In the genomic region with DNA sequence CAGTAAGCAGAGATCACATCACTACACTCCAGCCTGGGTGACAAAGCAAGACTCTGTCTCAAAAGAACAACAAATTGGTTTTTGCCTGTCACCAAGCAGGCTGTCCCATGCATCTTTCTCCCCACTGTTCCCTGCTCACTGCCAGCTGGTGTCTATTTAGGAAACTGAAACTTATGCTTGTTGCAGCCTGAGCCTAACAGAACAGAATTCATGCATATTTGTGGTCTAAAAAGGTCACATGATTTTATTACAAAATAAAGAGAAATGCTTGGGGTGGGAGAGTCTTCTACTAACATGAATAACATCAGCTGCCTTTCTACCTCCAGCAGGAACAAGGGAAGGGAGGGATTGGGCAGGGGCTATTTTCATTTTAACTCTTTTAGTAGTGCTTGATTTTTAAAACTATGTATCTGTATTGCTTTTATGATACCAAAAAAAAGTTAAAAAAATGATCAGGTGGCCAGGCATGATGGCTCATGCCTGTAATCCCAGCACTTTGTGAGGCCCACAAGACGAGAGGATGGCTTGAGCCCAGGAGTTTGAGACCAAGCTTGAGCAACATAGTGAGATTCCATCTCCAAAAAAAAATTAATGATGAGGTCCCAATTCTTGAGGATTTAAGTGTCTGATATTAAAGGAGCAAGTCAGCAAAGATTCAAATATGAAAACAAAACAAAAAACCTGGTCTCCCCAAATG, we compare ENCODE assay signal across 8 cellular contexts. TPM values are rescaled to one million over a fixed set of nuclear protein-coding genes. Genes with fewer than 3 reads are reported as not detected.
DNase-seq lines count a peak whose midpoint lies in the region; ATAC-seq and TF ChIP-seq lines count a peak whose summit lies in the region.

No MANE protein-coding gene starts in this region.

- peaks cover 25 to 26% of the 10 kb centered on the region in 2 donors for H3K36me3 ChIP-seq in ascending aorta

- no peaks in the 10 kb centered on the region for H3K9me3 Mint-ChIP-seq in stimulated activated memory B cell treated with anti-CD40 and anti-IgM and Interleukin-4, amounts not matched to agents 10 μg/mL and 1 μg/mL and 100 μg/mL, for 72 hours

- peak overlapping the region; percentile 74 to 96 for H3K4me3 ChIP-seq in ascending aorta

- no peak for ATAC-seq in stimulated activated memory B cell treated with anti-CD40 and anti-IgM and Interleukin-4, amounts not matched to agents 10 μg/mL and 1 μg/mL and 100 μg/mL, for 72 hours

- TF ChIP-seq CTCF in ascending aorta (IDR thresholded peaks at IDR 0.05) = no peak

- H3K36me3 Mint-ChIP-seq in stimulated activated memory B cell treated with anti-CD40 and anti-IgM and Interleukin-4, amounts not matched to agents 10 μg/mL and 1 μg/mL and 100 μg/mL, for 72 hours = peaks cover 20% of the 10 kb centered on the region

- peak overlapping the region; percentile 89 to 92 for H3K27ac ChIP-seq in ascending aorta

- H3K9me3 ChIP-seq in ascending aorta = no peaks in the 10 kb centered on the region

- peak overlapping the region; percentile 93 for H3K4me3 Mint-ChIP-seq in stimulated activated memory B cell treated with anti-CD40 and anti-IgM and Interleukin-4, amounts not matched to agents 10 μg/mL and 1 μg/mL and 100 μg/mL, for 72 hours

- no peaks in the 10 kb centered on the region for H3K27me3 ChIP-seq in ascending aorta

- H3K27me3 Mint-ChIP-seq in stimulated activated memory B cell treated with anti-CD40 and anti-IgM and Interleukin-4, amounts not matched to agents 10 μg/mL and 1 μg/mL and 100 μg/mL, for 72 hours = no peaks in the 10 kb centered on the region

- H3K4me1 Mint-ChIP-seq in stimulated activated memory B cell treated with anti-CD40 and anti-IgM and Interleukin-4, amounts not matched to agents 10 μg/mL and 1 μg/mL and 100 μg/mL, for 72 hours = peaks cover 27% of the 10 kb centered on the region

- intact Hi-C loops in ascending aorta (cut with DNase I) = no loop called here

- peak overlapping the region; percentile 89 for H3K27ac Mint-ChIP-seq in stimulated activated memory B cell treated with anti-CD40 and anti-IgM and Interleukin-4, amounts not matched to agents 10 μg/mL and 1 μg/mL and 100 μg/mL, for 72 hours

- H3K4me1 ChIP-seq in ascending aorta = peaks cover 9 to 13% of the 10 kb centered on the region in 2 donors

- DNase-seq in C1 segment of cervical spinal cord (lab: John Stamatoyannopoulos, UW) (peak in 11 of 14 donors; percentile 10 to 68 (median 41)), Kasumi-1 (lab: John Stamatoyannopoulos, UW) (peak; percentile 45 to 54), ascending aorta (ENCODE audit: low spot score in 2 of 2) (no peak), iris pigment epithelial cell (ENCODE audit: low read depth) (peak; percentile 88), HUDEP-2 (lab: John Stamatoyannopoulos, UW; ENCODE audit: unreplicated experiment in 76 of 76) (no peak), NCI-H524 treated with DMSO at 0.1 percent for 48 hours (lab: John Stamatoyannopoulos, UW) (no peak)
- DNase-seq in activated CD4-positive, alpha-beta T cell treated with anti-CD3 and anti-CD28 coated beads for 48 hours = no peak

RNA-seq across cellular contexts. Expression of gene STAT2, which starts 0.9 kb away (rescaled TPM):
- 246 TPM for total RNA-seq in ascending aorta

RNA-seq across cellular contexts. Expression of gene APOF, which starts 3.7 kb away (rescaled TPM):
- total RNA-seq in ascending aorta = not detected

RNA-seq across cellular contexts. Expression of gene IL23A, which starts 20.3 kb away (rescaled TPM):
- not detected for total RNA-seq in ascending aorta

RNA-seq across cellular contexts. Expression of gene PAN2, which starts 25.2 kb away (rescaled TPM):
- total RNA-seq in ascending aorta = 45.3 TPM

RNA-seq across cellular contexts. Expression of gene CNPY2, which starts 43.2 kb away (rescaled TPM):
- total RNA-seq in ascending aorta = 34.6 TPM

Comparison
In these comparisons a context has a peak if more than half of its experiments do, and no peak if none do; other contexts are left out.
1. DNase-seq: peak in C1 segment of cervical spinal cord (11 of 14), Kasumi-1 (2 of 2) and iris pigment epithelial cell (single experiment); none in ascending aorta (0 of 2), HUDEP-2 (0 of 76), activated CD4-positive, alpha-beta T cell treated with anti-CD3 and anti-CD28 coated beads for 48 hours (single experiment) and NCI-H524 treated with DMSO at 0.1 percent for 48 hours (single experiment).